33 cellular contexts compared by ENCODE assay signal in the genomic region with DNA sequence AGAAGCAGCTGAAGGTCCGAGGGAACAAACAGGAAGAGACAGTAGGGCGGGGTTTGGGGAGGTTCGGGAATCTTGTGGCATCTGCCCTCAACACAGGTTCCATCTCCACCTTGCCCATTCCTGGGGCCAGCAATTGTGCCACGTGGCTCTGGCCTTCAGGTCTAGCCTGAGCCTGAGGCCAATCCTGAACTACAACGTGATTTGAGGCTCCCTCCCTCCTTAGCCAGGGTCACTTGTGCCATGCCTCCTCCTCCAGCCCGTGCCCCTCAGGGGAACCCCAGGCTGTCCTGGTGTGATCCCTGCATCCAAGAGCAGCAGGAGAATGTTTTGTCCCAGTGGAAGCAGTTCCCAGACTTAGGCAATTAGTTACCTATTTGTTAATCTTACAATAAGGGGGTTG. TPM values are rescaled to one million over a fixed set of nuclear protein-coding genes. Genes with fewer than 3 reads are reported as not detected.
"Had no signal": no experiment of that assay in that cellular context is flagged by ENCODE, and none has a peak within 500 bp of the region (broad histone marks: within the 10 kb centered on the region; RNA-seq: fewer than 3 reads in every experiment).

No MANE protein-coding gene starts in this region.

- DNase-seq: dermis blood vessel endothelial cell; effector memory CD4-positive, alpha-beta T cell; esophagus squamous epithelium; foreskin melanocyte; kidney; mucosa of descending colon; naive B cell; right cardiac atrium; stimulated activated CD4-positive, alpha-beta T cell treated with anti-CD3 and anti-CD28 coated beads, Interleukin-15, amount 100 ng/mL, for 24 hours; stimulated activated CD4-positive, alpha-beta T cell treated with anti-CD3 and anti-CD28 coated beads, Interleukin-2, amount 100 ng/mL, for 48 hours; stimulated activated naive CD4-positive, alpha-beta T cell; stomach; thyroid gland; trophoblast cell had no signal

- H3K4me3 Mint-ChIP-seq: memory B cell; mesothelial cell of epicardium; naive B cell; natural killer cell treated with Interleukin-12 subunit alpha and Interleukin-12 subunit beta and Interleukin-15 and Interleukin-18, amount 100 ng/mL, for 72 hours; neural crest cell had no signal

- H3K27me3 ChIP-seq: colonic mucosa, esophagus squamous epithelium, stomach, thyroid gland, vagina had no signal

- ATAC-seq: left lobe of liver, mucosa of descending colon, right cardiac atrium had no signal

- H3K4me1 Mint-ChIP-seq: memory B cell, mesothelial cell of epicardium, naive B cell had no signal

- H3K36me3 Mint-ChIP-seq: memory B cell; mesothelial cell of epicardium; naive B cell; natural killer cell treated with Interleukin-12 subunit alpha and Interleukin-12 subunit beta and Interleukin-15 and Interleukin-18, amount 100 ng/mL, for 72 hours had no signal

- H3K9me3 Mint-ChIP-seq: memory B cell; mesothelial cell of epicardium; natural killer cell treated with Interleukin-12 subunit alpha and Interleukin-12 subunit beta and Interleukin-15 and Interleukin-18, amount 100 ng/mL, for 72 hours; neural crest cell had no signal

- H3K4me3 ChIP-seq: colonic mucosa, esophagus squamous epithelium, lung, mucosa of descending colon, prostate gland, skin epidermis, stomach, thyroid gland, vagina had no signal

- H3K4me1 ChIP-seq: colonic mucosa, prostate gland, thyroid gland, vagina had no signal

- H3K9me3 ChIP-seq: colonic mucosa, esophagus squamous epithelium, mucosa of descending colon, prostate gland, stomach, thyroid gland, vagina had no signal

- H3K36me3 ChIP-seq: colonic mucosa, esophagus squamous epithelium, prostate gland, stomach, thyroid gland, vagina had no signal

- H3K27ac ChIP-seq: colonic mucosa, esophagus squamous epithelium, prostate gland, skin epidermis, stomach, thyroid gland, vagina had no signal

- H3K27me3 Mint-ChIP-seq: natural killer cell treated with Interleukin-12 subunit alpha and Interleukin-12 subunit beta and Interleukin-15 and Interleukin-18, amount 100 ng/mL, for 72 hours had no signal

- H3K27ac Mint-ChIP-seq: memory B cell; mesothelial cell of epicardium; naive B cell; natural killer cell treated with Interleukin-12 subunit alpha and Interleukin-12 subunit beta and Interleukin-15 and Interleukin-18, amount 100 ng/mL, for 72 hours had no signal

- FAIRE-seq: endothelial cell of umbilical vein, kidney had no signal

RNA-seq across cellular contexts. Expression of a gene that starts 3.0 kb away (rescaled TPM):
- total RNA-seq: chondrocyte; colonic mucosa; dermis blood vessel endothelial cell; endothelial cell of umbilical vein; epithelial cell of proximal tubule; esophagus squamous epithelium; glomerular endothelial cell; kidney; left lobe of liver; liver; lung; mesothelial cell of epicardium; mucosa of descending colon; natural killer cell treated with Interleukin-12 subunit alpha and Interleukin-12 subunit beta and Interleukin-15 and Interleukin-18, amount 100 ng/mL, for 72 hours; neural crest cell; osteocyte; prostate gland; right cardiac atrium; stomach; subcutaneous adipose tissue; temporal lobe; thyroid gland; ureter; vagina had no signal
- polyA plus RNA-seq: endothelial cell of umbilical vein, liver, lung, right cardiac atrium, stomach had no signal

RNA-seq across cellular contexts. Expression of a gene that starts 34.4 kb away (rescaled TPM):
- total RNA-seq: chondrocyte; colonic mucosa; dermis blood vessel endothelial cell; endothelial cell of umbilical vein; epithelial cell of proximal tubule; esophagus squamous epithelium; glomerular endothelial cell; kidney; left lobe of liver; liver; lung; mesothelial cell of epicardium; mucosa of descending colon; natural killer cell treated with Interleukin-12 subunit alpha and Interleukin-12 subunit beta and Interleukin-15 and Interleukin-18, amount 100 ng/mL, for 72 hours; neural crest cell; osteocyte; right cardiac atrium; stomach; subcutaneous adipose tissue; temporal lobe; ureter; vagina had no signal
- polyA plus RNA-seq: endothelial cell of umbilical vein, liver, lung, right cardiac atrium, stomach had no signal
